ENCODE assay signal across 19 cellular contexts in the genomic region with DNA sequence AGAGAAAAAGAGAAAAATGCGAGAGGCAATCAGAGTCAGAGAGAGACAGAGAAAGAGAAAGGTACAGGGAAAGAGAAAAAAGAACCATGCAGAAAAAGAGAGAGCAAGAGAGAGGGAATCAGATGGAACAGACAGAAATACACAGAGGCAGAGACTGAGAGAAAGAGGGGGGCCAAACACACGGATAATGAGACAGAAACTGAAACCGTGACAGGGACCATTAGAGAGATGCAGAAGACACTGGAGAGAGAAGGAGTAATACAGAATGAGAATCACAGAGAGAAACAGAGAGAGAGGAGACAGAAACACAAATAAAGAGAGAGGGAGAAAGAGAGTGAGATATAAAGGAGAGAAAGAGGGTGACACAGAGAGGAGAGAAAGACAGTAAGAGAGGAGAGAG.
DNase-seq lines count a peak whose midpoint lies in the region; ATAC-seq and TF ChIP-seq lines count a peak whose summit lies in the region.
"Had no signal": no experiment of that assay in that cellular context is flagged by ENCODE, and none has a peak within 500 bp of the region (broad histone marks: within the 10 kb centered on the region; RNA-seq: fewer than 3 reads in every experiment).

No MANE protein-coding gene starts in this region.

- H3K36me3 Mint-ChIP-seq in T-helper 2 cell treated with Interferon-gamma antibody and Interleukin-4, amounts not matched to agents 5 μg/mL and 100 μg/mL, for 36 hours (ENCODE audit: low read depth), result no peaks in the 10 kb centered on the region
- H3K36me3 Mint-ChIP-seq in natural killer cell treated with Interleukin-12 subunit alpha and Interleukin-12 subunit beta and Interleukin-15 and Interleukin-18, amount 100 ng/mL, for 72 hours, result peaks cover 8% of the 10 kb centered on the region
- H3K36me3 Mint-ChIP-seq in natural killer cell, result no peaks in the 10 kb centered on the region
- H3K36me3 Mint-ChIP-seq in activated naive CD8-positive, alpha-beta T cell treated with anti-CD3 and anti-CD28 coated beads, Interleukin-2, amount 50 U/mL, for 24 hours (ENCODE audit: low read depth), result no peaks in the 10 kb centered on the region
- H3K36me3 Mint-ChIP-seq in activated T-helper 2 cell treated with anti-CD3 and anti-CD28 coated beads, Interferon-gamma antibody, Interleukin-2, Interleukin-4, amounts not matched to agents 10 μg/mL and 5 μg/mL and 100 μg/mL, durations not matched to agents 14 hours and 24 hours and 36 hours (ENCODE audit: low read depth), result no peaks in the 10 kb centered on the region
- H3K36me3 Mint-ChIP-seq: IgD-negative memory B cell had no signal

- no peak overlapping the region for H3K27ac Mint-ChIP-seq in T-helper 2 cell treated with Interferon-gamma antibody and Interleukin-4, amounts not matched to agents 5 μg/mL and 100 μg/mL, for 36 hours
- H3K27ac Mint-ChIP-seq in natural killer cell treated with Interleukin-12 subunit alpha and Interleukin-12 subunit beta and Interleukin-15 and Interleukin-18, amount 100 ng/mL, for 72 hours, result no peak overlapping the region
- H3K27ac Mint-ChIP-seq in natural killer cell, result peak overlapping the region in 1 of 2 donors; percentile 8
- H3K27ac Mint-ChIP-seq in activated naive CD8-positive, alpha-beta T cell treated with anti-CD3 and anti-CD28 coated beads, Interleukin-2, amount 50 U/mL, for 24 hours, result peak overlapping the region; percentile 38
- H3K27ac Mint-ChIP-seq in activated T-helper 2 cell treated with anti-CD3 and anti-CD28 coated beads, Interferon-gamma antibody, Interleukin-2, Interleukin-4, amounts not matched to agents 10 μg/mL and 5 μg/mL and 100 μg/mL, durations not matched to agents 14 hours and 24 hours and 36 hours, result no peak overlapping the region
- H3K27ac Mint-ChIP-seq: H9, IgD-negative memory B cell had no signal

- H3K4me3 Mint-ChIP-seq in T-helper 2 cell treated with Interferon-gamma antibody and Interleukin-4, amounts not matched to agents 5 μg/mL and 100 μg/mL, for 36 hours, result peak overlapping the region; percentile 21
- peak overlapping the region; percentile 58 for H3K4me3 Mint-ChIP-seq in natural killer cell treated with Interleukin-12 subunit alpha and Interleukin-12 subunit beta and Interleukin-15 and Interleukin-18, amount 100 ng/mL, for 72 hours
- no peak overlapping the region for H3K4me3 Mint-ChIP-seq in natural killer cell
- H3K4me3 Mint-ChIP-seq in activated naive CD8-positive, alpha-beta T cell treated with anti-CD3 and anti-CD28 coated beads, Interleukin-2, amount 50 U/mL, for 24 hours, result peak overlapping the region; percentile 3
- H3K4me3 Mint-ChIP-seq in activated T-helper 2 cell treated with anti-CD3 and anti-CD28 coated beads, Interferon-gamma antibody, Interleukin-2, Interleukin-4, amounts not matched to agents 10 μg/mL and 5 μg/mL and 100 μg/mL, durations not matched to agents 14 hours and 24 hours and 36 hours (ENCODE audit: low read depth), result no peak overlapping the region
- H3K4me3 Mint-ChIP-seq: H9, IgD-negative memory B cell had no signal

- H3K27me3 Mint-ChIP-seq in T-helper 2 cell treated with Interferon-gamma antibody and Interleukin-4, amounts not matched to agents 5 μg/mL and 100 μg/mL, for 36 hours (ENCODE audit: low read depth), result no peaks in the 10 kb centered on the region
- peaks cover 0 to 37% of the 10 kb centered on the region in 2 donors for H3K27me3 Mint-ChIP-seq in natural killer cell treated with Interleukin-12 subunit alpha and Interleukin-12 subunit beta and Interleukin-15 and Interleukin-18, amount 100 ng/mL, for 72 hours
- peaks cover 0 to 24% of the 10 kb centered on the region in 2 donors for H3K27me3 Mint-ChIP-seq in natural killer cell (ENCODE audit: low read depth in 2 of 2)
- H3K27me3 Mint-ChIP-seq in activated naive CD8-positive, alpha-beta T cell treated with anti-CD3 and anti-CD28 coated beads, Interleukin-2, amount 50 U/mL, for 24 hours, result no peaks in the 10 kb centered on the region
- H3K27me3 Mint-ChIP-seq in activated T-helper 2 cell treated with anti-CD3 and anti-CD28 coated beads, Interferon-gamma antibody, Interleukin-2, Interleukin-4, amounts not matched to agents 10 μg/mL and 5 μg/mL and 100 μg/mL, durations not matched to agents 14 hours and 24 hours and 36 hours (ENCODE audit: low read depth), result no peaks in the 10 kb centered on the region
- H3K27me3 Mint-ChIP-seq: IgD-negative memory B cell had no signal

- TF ChIP-seq CTCF in natural killer cell (IDR thresholded peaks at IDR 0.05), result no peak

- intact Hi-C loops in natural killer cell (cut with micrococcal nuclease), result no loop called here
- intact Hi-C loops in activated T-helper 2 cell treated with anti-CD3 and anti-CD28 coated beads, Interferon-gamma antibody, Interleukin-2, Interleukin-4, amounts not matched to agents 10 μg/mL and 5 μg/mL and 100 μg/mL, durations not matched to agents 14 hours and 24 hours and 36 hours (cut with micrococcal nuclease), result no loop called here

- no peak for DNase-seq in T-helper 2 cell treated with Interferon-gamma antibody and Interleukin-4, amounts not matched to agents 5 μg/mL and 100 μg/mL, for 36 hours (ENCODE audit: low spot score)
- DNase-seq in T-helper 2 cell (no peak), natural killer cell (no peak), NCI-H748 treated with DMSO at 0.1 percent for 48 hours (lab: John Stamatoyannopoulos, UW) (no peak)
- no peak for DNase-seq in natural killer cell treated with Interleukin-12 subunit alpha and Interleukin-12 subunit beta and Interleukin-15 and Interleukin-18, amount 100 ng/mL, for 72 hours (ENCODE audit: low spot score)
- no peak for DNase-seq in activated naive CD8-positive, alpha-beta T cell treated with anti-CD3 and anti-CD28 coated beads, Interleukin-2, amount 50 U/mL, for 24 hours
- no peak for DNase-seq in activated T-helper 2 cell treated with anti-CD3 and anti-CD28 coated beads, Interferon-gamma antibody, Interleukin-2, Interleukin-4, amounts not matched to agents 10 μg/mL and 5 μg/mL and 100 μg/mL, durations not matched to agents 14 hours and 24 hours and 36 hours (ENCODE audit: low spot score)
- DNase-seq: AML-193, DMS79 treated with DMSO at 0.1 percent for 48 hours, H9, Karpas-422, NCI-H1092, NCI-H1436 treated with DMSO at 0.1 percent for 48 hours, NCI-H2029, NCI-H345, NCI-H524 treated with DMSO at 0.1 percent for 48 hours, PC-9 had no signal

- peaks cover 13% of the 10 kb centered on the region for H3K9me3 Mint-ChIP-seq in T-helper 2 cell treated with Interferon-gamma antibody and Interleukin-4, amounts not matched to agents 5 μg/mL and 100 μg/mL, for 36 hours
- no peaks in the 10 kb centered on the region for H3K9me3 Mint-ChIP-seq in natural killer cell treated with Interleukin-12 subunit alpha and Interleukin-12 subunit beta and Interleukin-15 and Interleukin-18, amount 100 ng/mL, for 72 hours
- no peaks in the 10 kb centered on the region for H3K9me3 Mint-ChIP-seq in natural killer cell
- no peaks in the 10 kb centered on the region for H3K9me3 Mint-ChIP-seq in activated naive CD8-positive, alpha-beta T cell treated with anti-CD3 and anti-CD28 coated beads, Interleukin-2, amount 50 U/mL, for 24 hours
- peaks cover 8% of the 10 kb centered on the region for H3K9me3 Mint-ChIP-seq in activated T-helper 2 cell treated with anti-CD3 and anti-CD28 coated beads, Interferon-gamma antibody, Interleukin-2, Interleukin-4, amounts not matched to agents 10 μg/mL and 5 μg/mL and 100 μg/mL, durations not matched to agents 14 hours and 24 hours and 36 hours
- H3K9me3 Mint-ChIP-seq: H9, IgD-negative memory B cell had no signal

- H3K4me1 Mint-ChIP-seq in T-helper 2 cell treated with Interferon-gamma antibody and Interleukin-4, amounts not matched to agents 5 μg/mL and 100 μg/mL, for 36 hours (ENCODE audit: low read depth), result peaks cover 6% of the 10 kb centered on the region
- peaks cover 0 to 18% of the 10 kb centered on the region in 2 donors for H3K4me1 Mint-ChIP-seq in natural killer cell treated with Interleukin-12 subunit alpha and Interleukin-12 subunit beta and Interleukin-15 and Interleukin-18, amount 100 ng/mL, for 72 hours (ENCODE audit: low read depth in 2 of 2)
- peaks cover 0 to 20% of the 10 kb centered on the region in 2 donors for H3K4me1 Mint-ChIP-seq in natural killer cell
- H3K4me1 Mint-ChIP-seq in activated naive CD8-positive, alpha-beta T cell treated with anti-CD3 and anti-CD28 coated beads, Interleukin-2, amount 50 U/mL, for 24 hours, result peaks cover 14% of the 10 kb centered on the region
- peaks cover 11% of the 10 kb centered on the region for H3K4me1 Mint-ChIP-seq in activated T-helper 2 cell treated with anti-CD3 and anti-CD28 coated beads, Interferon-gamma antibody, Interleukin-2, Interleukin-4, amounts not matched to agents 10 μg/mL and 5 μg/mL and 100 μg/mL, durations not matched to agents 14 hours and 24 hours and 36 hours (ENCODE audit: low read depth)
- H3K4me1 Mint-ChIP-seq: H9, IgD-negative memory B cell had no signal

- ATAC-seq in natural killer cell treated with Interleukin-12 subunit alpha and Interleukin-12 subunit beta and Interleukin-15 and Interleukin-18, amount 100 ng/mL, for 72 hours, result no peak
- ATAC-seq in natural killer cell (no peak), GM19455 (IDR thresholded peaks at IDR 0.05; ENCODE audit: unreplicated experiment) (no peak)
- no peak for ATAC-seq in activated naive CD8-positive, alpha-beta T cell treated with anti-CD3 and anti-CD28 coated beads, Interleukin-2, amount 50 U/mL, for 24 hours

Comparison
In these comparisons a context has a peak if more than half of its experiments do, and no peak if none do; other contexts are left out.
1. H3K4me3 Mint-ChIP-seq: peak in T-helper 2 cell treated with Interferon-gamma antibody and Interleukin-4, amounts not matched to agents 5 μg/mL and 100 μg/mL, for 36 hours (single experiment), natural killer cell treated with Interleukin-12 subunit alpha and Interleukin-12 subunit beta and Interleukin-15 and Interleukin-18, amount 100 ng/mL, for 72 hours (single experiment) and activated naive CD8-positive, alpha-beta T cell treated with anti-CD3 and anti-CD28 coated beads, Interleukin-2, amount 50 U/mL, for 24 hours (single experiment); none in natural killer cell (single experiment) and activated T-helper 2 cell treated with anti-CD3 and anti-CD28 coated beads, Interferon-gamma antibody, Interleukin-2, Interleukin-4, amounts not matched to agents 10 μg/mL and 5 μg/mL and 100 μg/mL, durations not matched to agents 14 hours and 24 hours and 36 hours (single experiment).